1 cellular context compared by ENCODE assay signal in the genomic region with DNA sequence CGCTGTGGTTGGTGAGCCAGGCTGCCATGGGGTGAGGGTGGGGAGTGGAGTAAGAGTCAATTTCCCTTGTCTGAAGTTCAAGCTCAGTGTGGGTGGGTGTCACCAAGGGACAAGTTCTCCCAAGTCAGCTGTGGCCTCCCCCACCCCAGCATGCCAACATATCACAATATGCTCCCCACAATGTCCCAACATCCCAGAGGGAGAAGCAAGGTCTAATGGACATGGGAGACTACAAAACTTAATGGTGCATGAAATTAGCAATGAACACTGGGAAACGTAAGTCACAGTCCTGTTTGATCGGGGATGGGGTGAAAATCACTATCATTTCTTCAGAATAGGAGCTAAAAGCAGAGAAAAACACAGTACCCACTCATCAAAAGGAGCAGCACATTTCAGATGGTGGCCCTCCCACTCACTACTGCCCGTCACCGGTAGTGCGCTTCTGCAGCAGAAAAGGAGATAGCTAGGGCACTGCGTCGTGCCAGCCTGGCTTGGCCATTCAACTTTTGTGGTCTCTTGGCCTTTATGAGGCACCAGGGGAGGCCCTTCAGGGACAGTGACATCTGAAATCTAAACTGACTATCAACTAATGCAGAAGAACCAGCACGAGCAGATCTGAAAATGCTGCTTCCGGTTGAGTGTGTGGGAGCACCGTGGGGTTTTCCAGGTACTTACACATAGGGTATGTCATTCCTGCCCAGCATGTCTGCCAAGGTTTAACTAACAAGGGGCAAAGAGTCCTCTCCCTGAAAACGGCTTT.
TF ChIP-seq lines count a peak whose summit lies in the region.

No MANE protein-coding gene starts in this region.

TF ChIP-seq in HEK293, 187 proteins besides CTCF, POLR2A, EP300 and RAD21 (continued from another document):
- TF ChIP-seq, protein P1, sequence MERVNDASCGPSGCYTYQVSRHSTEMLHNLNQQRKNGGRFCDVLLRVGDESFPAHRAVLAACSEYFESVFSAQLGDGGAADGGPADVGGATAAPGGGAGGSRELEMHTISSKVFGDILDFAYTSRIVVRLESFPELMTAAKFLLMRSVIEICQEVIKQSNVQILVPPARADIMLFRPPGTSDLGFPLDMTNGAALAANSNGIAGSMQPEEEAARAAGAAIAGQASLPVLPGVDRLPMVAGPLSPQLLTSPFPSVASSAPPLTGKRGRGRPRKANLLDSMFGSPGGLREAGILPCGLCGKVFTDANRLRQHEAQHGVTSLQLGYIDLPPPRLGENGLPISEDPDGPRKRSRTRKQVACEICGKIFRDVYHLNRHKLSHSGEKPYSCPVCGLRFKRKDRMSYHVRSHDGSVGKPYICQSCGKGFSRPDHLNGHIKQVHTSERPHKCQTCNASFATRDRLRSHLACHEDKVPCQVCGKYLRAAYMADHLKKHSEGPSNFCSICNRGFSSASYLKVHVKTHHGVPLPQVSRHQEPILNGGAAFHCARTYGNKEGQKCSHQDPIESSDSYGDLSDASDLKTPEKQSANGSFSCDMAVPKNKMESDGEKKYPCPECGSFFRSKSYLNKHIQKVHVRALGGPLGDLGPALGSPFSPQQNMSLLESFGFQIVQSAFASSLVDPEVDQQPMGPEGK (tag by site-specific recombination; IDR thresholded peaks at IDR 0.05): peak; percentile 35; the same call in 1 of the 2 replicates
- TF ChIP-seq MZF1 (tag by site-specific recombination; IDR thresholded peaks at IDR 0.05; ENCODE audit: borderline replicate concordance): peak; percentile 73
- no peak for TF ChIP-seq ZXDB (tag by site-specific recombination; IDR thresholded peaks at IDR 0.05)
- 0 out of 2 replicates have a peak, but pooled peaks have one; percentile 21 for TF ChIP-seq ZFHX2 (tag by site-specific recombination; conservative IDR thresholded peaks at IDR 0.05)
- TF ChIP-seq ZNF514 (tag by site-specific recombination; IDR thresholded peaks at IDR 0.05): no peak
- peak; percentile 78 for TF ChIP-seq ZNF423 (tag by site-specific recombination; IDR thresholded peaks at IDR 0.05)
- TF ChIP-seq ZFP69B (tag by site-specific recombination; IDR thresholded peaks at IDR 0.05): no peak
- TF ChIP-seq OSR2 (tag by site-specific recombination; IDR thresholded peaks at IDR 0.05): peak; percentile 71
- peak; percentile 44; the same call in 1 of the 2 replicates for TF ChIP-seq WT1 (tag by site-specific recombination; IDR thresholded peaks at IDR 0.05)
